ENCODE assay signal across 12 cellular contexts in genomic region chr16:68893710-68894705, GRCh38. TPM values are rescaled to one million over a fixed set of nuclear protein-coding genes. Genes with fewer than 3 reads are reported as not detected.
A peak's percentile ranks its signal among the peaks of the same experiment; 100 is the strongest.
DNase-seq lines count a peak whose midpoint lies in the region; ATAC-seq and TF ChIP-seq lines count a peak whose summit lies in the region.
"Had no signal": no experiment of that assay in that cellular context is flagged by ENCODE, and none has a peak within 500 bp of the region (broad histone marks: within the 10 kb centered on the region; RNA-seq: fewer than 3 reads in every experiment).

No MANE protein-coding gene starts in this region.

- H3K27me3 ChIP-seq in left lung = no peaks in the 10 kb centered on the region
- H3K27me3 ChIP-seq: esophagus squamous epithelium had no signal

- H3K27me3 Mint-ChIP-seq in stimulated activated memory B cell treated with anti-CD40 and anti-IgM and Interleukin-4, amounts not matched to agents 10 μg/mL and 1 μg/mL and 100 μg/mL, for 72 hours = no peaks in the 10 kb centered on the region
- H3K27me3 Mint-ChIP-seq: CD8-positive, alpha-beta memory T cell had no signal

- H3K36me3 Mint-ChIP-seq in stimulated activated memory B cell treated with anti-CD40 and anti-IgM and Interleukin-4, amounts not matched to agents 10 μg/mL and 1 μg/mL and 100 μg/mL, for 72 hours = peaks cover 12% of the 10 kb centered on the region

- ATAC-seq in left lung (peak; percentile 35), GM18873 (IDR thresholded peaks at IDR 0.05; ENCODE audit: low FRiP score, unreplicated experiment) (no peak), HG03196 (IDR thresholded peaks at IDR 0.05; ENCODE audit: unreplicated experiment) (no peak)
- no peak for ATAC-seq in stimulated activated memory B cell treated with anti-CD40 and anti-IgM and Interleukin-4, amounts not matched to agents 10 μg/mL and 1 μg/mL and 100 μg/mL, for 72 hours

- H3K4me3 ChIP-seq in choroid plexus epithelial cell (ENCODE audit: low read depth, low read length) (no peak overlapping the region), left lung (no peak overlapping the region)
- H3K4me3 ChIP-seq: esophagus squamous epithelium, lung had no signal

- H3K9me3 Mint-ChIP-seq in stimulated activated memory B cell treated with anti-CD40 and anti-IgM and Interleukin-4, amounts not matched to agents 10 μg/mL and 1 μg/mL and 100 μg/mL, for 72 hours = no peaks in the 10 kb centered on the region
- H3K9me3 Mint-ChIP-seq: CD8-positive, alpha-beta memory T cell had no signal

- TF ChIP-seq CTCF in choroid plexus epithelial cell (conservative IDR thresholded peaks at IDR 0.05; ENCODE audit: low read depth, low read length) (no peak), left lung (IDR thresholded peaks at IDR 0.05) (no peak)

- intact Hi-C loops in left lung (cut with DNase I) = loop anchor here in 1 of 2 donors (10.0 kb wide), 1 partner anchor 221 kb away; no protein-coding TSS in a partner anchor

- peak; percentile 3 for DNase-seq in Daoy (ENCODE audit: low read depth)
- peak; percentile 41 to 52 for DNase-seq in Kasumi-1 (lab: John Stamatoyannopoulos, UW)
- DNase-seq in choroid plexus epithelial cell (ENCODE audit: low read depth) = peak; percentile 60
- no peak for DNase-seq in left lung
- DNase-seq in occipital lobe (lab: John Stamatoyannopoulos, UW) = no peak
- DNase-seq: activated CD4-positive, alpha-beta T cell treated with anti-CD3 and anti-CD28 coated beads, Interleukin-2, amount 50 U/mL, for 48 hours; CD8-positive, alpha-beta memory T cell; esophagus squamous epithelium had no signal

- H3K27ac Mint-ChIP-seq in stimulated activated memory B cell treated with anti-CD40 and anti-IgM and Interleukin-4, amounts not matched to agents 10 μg/mL and 1 μg/mL and 100 μg/mL, for 72 hours = no peak overlapping the region

- no peaks in the 10 kb centered on the region for H3K9me3 ChIP-seq in left lung
- H3K9me3 ChIP-seq: esophagus squamous epithelium had no signal

- H3K36me3 ChIP-seq in left lung = no peaks in the 10 kb centered on the region
- H3K36me3 ChIP-seq: esophagus squamous epithelium had no signal

- H3K4me1 ChIP-seq in left lung = peaks cover 0 to 11% of the 10 kb centered on the region in 2 donors

- no peaks in the 10 kb centered on the region for H3K4me1 Mint-ChIP-seq in stimulated activated memory B cell treated with anti-CD40 and anti-IgM and Interleukin-4, amounts not matched to agents 10 μg/mL and 1 μg/mL and 100 μg/mL, for 72 hours

- no peak overlapping the region for H3K4me3 Mint-ChIP-seq in stimulated activated memory B cell treated with anti-CD40 and anti-IgM and Interleukin-4, amounts not matched to agents 10 μg/mL and 1 μg/mL and 100 μg/mL, for 72 hours

- no peak overlapping the region for H3K27ac ChIP-seq in left lung
- H3K27ac ChIP-seq: esophagus squamous epithelium had no signal

RNA-seq across cellular contexts. Expression of gene TANGO6, which starts 50.7 kb away (rescaled TPM):
- 4.2 and 12.8 TPM in 2 replicates for total RNA-seq in Daoy (2014; rRNA removed; shearing (Covaris generic))
- 10 to 100 TPM; 17.6 to 24.1 TPM for total RNA-seq in left lung
- total RNA-seq in occipital lobe = 30.1 TPM

Comparison
In these comparisons a context has a peak if more than half of its experiments do, and no peak if none do; other contexts are left out.
1. DNase-seq: peak in Daoy (single experiment), Kasumi-1 (2 of 2) and choroid plexus epithelial cell (single experiment); none in left lung (0 of 2) and occipital lobe (single experiment).